Comparison of ENCODE assay signal across 9 cellular contexts in genomic region chr2:45860136-45861106, GRCh38.
DNase-seq lines count a peak whose midpoint lies in the region; ATAC-seq and TF ChIP-seq lines count a peak whose summit lies in the region.
"Had no signal": no experiment of that assay in that cellular context is flagged by ENCODE, and none has a peak within 500 bp of the region (broad histone marks: within the 10 kb centered on the region; RNA-seq: fewer than 3 reads in every experiment).

No MANE protein-coding gene starts in this region.

- H3K18ac ChIP-seq in H9 (ENCODE audit: insufficient read length, low read depth, low read length): no peak overlapping the region

- peak overlapping the region; percentile 1 to 86 (median 78) for H3K4me3 Mint-ChIP-seq in CD4-positive, CD25-positive, alpha-beta regulatory T cell
- peak overlapping the region; percentile 68 for H3K4me3 Mint-ChIP-seq in activated T-helper 2 cell treated with anti-CD3 and anti-CD28 coated beads, Interferon-gamma antibody, Interleukin-2, Interleukin-4, amounts not matched to agents 10 μg/mL and 5 μg/mL and 100 μg/mL, durations not matched to agents 14 hours and 24 hours and 36 hours (ENCODE audit: low read depth)
- no peak overlapping the region for H3K4me3 Mint-ChIP-seq in H9

- no peaks in the 10 kb centered on the region for H3K23me2 ChIP-seq in H9 (ENCODE audit: insufficient read length, low read depth, low read length, poor library complexity, severe bottlenecking)

- H3K14ac ChIP-seq in H9 (ENCODE audit: insufficient read depth, low read length): no peak overlapping the region

- no peak overlapping the region for H3K23ac ChIP-seq in H9 (ENCODE audit: insufficient read length, low read depth, low read length)

- peaks cover 2% of the 10 kb centered on the region for H3K36me3 Mint-ChIP-seq in CD4-positive, CD25-positive, alpha-beta regulatory T cell
- H3K36me3 Mint-ChIP-seq in activated T-helper 2 cell treated with anti-CD3 and anti-CD28 coated beads, Interferon-gamma antibody, Interleukin-2, Interleukin-4, amounts not matched to agents 10 μg/mL and 5 μg/mL and 100 μg/mL, durations not matched to agents 14 hours and 24 hours and 36 hours (ENCODE audit: low read depth): no peaks in the 10 kb centered on the region
- H3K36me3 Mint-ChIP-seq in H9 (ENCODE audit: insufficient read depth in 1 of 3, low read depth in 3 of 3): no peaks in the 10 kb centered on the region

- TF ChIP-seq POLR2A in heart left ventricle (IDR thresholded peaks at IDR 0.05): no peak

- H2AFZ ChIP-seq in H9 (ENCODE audit: low read length): no peak overlapping the region

- H3K79me2 ChIP-seq in H9 (ENCODE audit: insufficient read depth, low read length): no peaks in the 10 kb centered on the region

- H3K27ac ChIP-seq in CD4-positive, CD25-positive, alpha-beta regulatory T cell (ENCODE audit: insufficient read depth, low read length, poor library complexity, severe bottlenecking): no peak overlapping the region
- H3K27ac ChIP-seq in heart left ventricle: peak overlapping the region in 11 of 12 donors; percentile 41 to 73 (median 48)
- H3K27ac ChIP-seq in H9 (ENCODE audit: insufficient read length, low read depth, low read length): no peak overlapping the region
- H3K27ac ChIP-seq: HL-60 had no signal

- peaks cover 4 to 25% (median 17%) of the 10 kb centered on the region in 4 donors for H3K4me1 Mint-ChIP-seq in CD4-positive, CD25-positive, alpha-beta regulatory T cell
- H3K4me1 Mint-ChIP-seq in activated T-helper 2 cell treated with anti-CD3 and anti-CD28 coated beads, Interferon-gamma antibody, Interleukin-2, Interleukin-4, amounts not matched to agents 10 μg/mL and 5 μg/mL and 100 μg/mL, durations not matched to agents 14 hours and 24 hours and 36 hours (ENCODE audit: low read depth): peaks cover 54% of the 10 kb centered on the region
- H3K4me1 Mint-ChIP-seq in H9: peaks cover 20 to 21% of the 10 kb centered on the region in 2 experiments

- H3K9me3 ChIP-seq in CD4-positive, CD25-positive, alpha-beta regulatory T cell (ENCODE audit: control insufficient read depth in 2 of 2, low read length in 2 of 2): no peaks in the 10 kb centered on the region
- H3K9me3 ChIP-seq in heart left ventricle (no peaks in the 10 kb centered on the region), H9 (ENCODE audit: control insufficient read depth, low read depth, low read length) (no peaks in the 10 kb centered on the region)

- peak in 7 of 12 donors; percentile 8 to 35 (median 22) for TF ChIP-seq CTCF in heart left ventricle (IDR thresholded peaks at IDR 0.05)
- no peak for TF ChIP-seq CTCF in H9 (conservative IDR thresholded peaks at IDR 0.05)

- H3K9me3 Mint-ChIP-seq in CD4-positive, CD25-positive, alpha-beta regulatory T cell: peaks cover 0 to 3% (median 0%) of the 10 kb centered on the region in 7 donors
- H3K9me3 Mint-ChIP-seq in activated T-helper 2 cell treated with anti-CD3 and anti-CD28 coated beads, Interferon-gamma antibody, Interleukin-2, Interleukin-4, amounts not matched to agents 10 μg/mL and 5 μg/mL and 100 μg/mL, durations not matched to agents 14 hours and 24 hours and 36 hours: no peaks in the 10 kb centered on the region
- H3K9me3 Mint-ChIP-seq in H9: no peaks in the 10 kb centered on the region

- peak in 1 of 2 donors; percentile 52 for ATAC-seq in CD4-positive, CD25-positive, alpha-beta regulatory T cell (ENCODE audit: low read depth in 2 of 2)
- ATAC-seq in HG03521 (IDR thresholded peaks at IDR 0.05; ENCODE audit: unreplicated experiment): peak; percentile 42
- peak; percentile 42 to 79 (median 66) for ATAC-seq in heart left ventricle
- ATAC-seq in GM21360 (IDR thresholded peaks at IDR 0.05; ENCODE audit: unreplicated experiment): no peak
- ATAC-seq in GM18520 (IDR thresholded peaks at IDR 0.05; ENCODE audit: unreplicated experiment): no peak

- H2BK120ac ChIP-seq in H9 (ENCODE audit: low read depth, low read length, poor library complexity, severe bottlenecking): no peak overlapping the region

- H4K91ac ChIP-seq in H9 (ENCODE audit: insufficient read length, low read depth, low read length): no peak overlapping the region

- intact Hi-C loops in activated T-helper 2 cell treated with anti-CD3 and anti-CD28 coated beads, Interferon-gamma antibody, Interleukin-2, Interleukin-4, amounts not matched to agents 10 μg/mL and 5 μg/mL and 100 μg/mL, durations not matched to agents 14 hours and 24 hours and 36 hours (cut with micrococcal nuclease): no loop called here
- intact Hi-C loops in heart left ventricle (cut with DNase I): loop anchor here in 2 of 10 donors (5.0 to 10.0 kb wide), 2 partner anchors 83 to 216 kb away; no protein-coding TSS in a partner anchor

- 19 to 30% (median 21%) methylated on average over 8 of the region's 8 CpGs for WGBS in heart left ventricle, 4 donors
- no CpG with 5 or more reads among the region's 8 CpGs for WGBS in H9 (ENCODE audit: extremely low coverage, insufficient read length, low lambda C conversion rate)

- no peak overlapping the region for H3K4ac ChIP-seq in H9 (ENCODE audit: low read depth, low read length)

- no peak overlapping the region for H4K5ac ChIP-seq in H9 (ENCODE audit: insufficient read length, low read depth, low read length)

- peak overlapping the region in 2 of 3 donors; percentile 86 to 87 for H3K27ac Mint-ChIP-seq in CD4-positive, CD25-positive, alpha-beta regulatory T cell
- H3K27ac Mint-ChIP-seq in activated T-helper 2 cell treated with anti-CD3 and anti-CD28 coated beads, Interferon-gamma antibody, Interleukin-2, Interleukin-4, amounts not matched to agents 10 μg/mL and 5 μg/mL and 100 μg/mL, durations not matched to agents 14 hours and 24 hours and 36 hours: peak overlapping the region; percentile 65
- H3K27ac Mint-ChIP-seq in H9: no peak overlapping the region

- no peaks in the 10 kb centered on the region for H4K20me1 ChIP-seq in H9 (ENCODE audit: control insufficient read depth, insufficient read depth, insufficient read length)

- no peak overlapping the region for H3K56ac ChIP-seq in H9 (ENCODE audit: insufficient read length, low read depth, low read length)

- H3K36me3 ChIP-seq in CD4-positive, CD25-positive, alpha-beta regulatory T cell (ENCODE audit: control insufficient read depth, insufficient read depth, low read length): no peaks in the 10 kb centered on the region
- H3K36me3 ChIP-seq in heart left ventricle: no peaks in the 10 kb centered on the region

- no peak overlapping the region for H3K9ac ChIP-seq in H9 (ENCODE audit: extremely low read depth, insufficient read length, low read length)

- no peak overlapping the region for H3T11ph ChIP-seq in H9 (ENCODE audit: low read length)

- peaks cover 4% of the 10 kb centered on the region for H3K27me3 Mint-ChIP-seq in CD4-positive, CD25-positive, alpha-beta regulatory T cell
- H3K27me3 Mint-ChIP-seq in activated T-helper 2 cell treated with anti-CD3 and anti-CD28 coated beads, Interferon-gamma antibody, Interleukin-2, Interleukin-4, amounts not matched to agents 10 μg/mL and 5 μg/mL and 100 μg/mL, durations not matched to agents 14 hours and 24 hours and 36 hours (ENCODE audit: low read depth): no peaks in the 10 kb centered on the region
- no peaks in the 10 kb centered on the region; the same call in 1 of the 2 replicates for H3K27me3 Mint-ChIP-seq in H9 (ENCODE audit: low read depth)

- H2BK5ac ChIP-seq in H9 (ENCODE audit: insufficient read length, low read length): no peak overlapping the region

- H2BK15ac ChIP-seq in H9 (ENCODE audit: low read depth, low read length): no peak overlapping the region

- H2AK5ac ChIP-seq in H9 (ENCODE audit: insufficient read length, low read length): no peak overlapping the region

- no peaks in the 10 kb centered on the region for H3K79me1 ChIP-seq in H9 (ENCODE audit: insufficient read depth, low read depth, low read length, poor library complexity, severe bottlenecking)

- peak overlapping the region; percentile 47 for H3K4me3 ChIP-seq in CD4-positive, CD25-positive, alpha-beta regulatory T cell (ENCODE audit: low read depth, low read length)
- H3K4me3 ChIP-seq in heart left ventricle: peak overlapping the region in 9 of 12 donors; percentile 22 to 50 (median 34)

- H3K4me1 ChIP-seq in CD4-positive, CD25-positive, alpha-beta regulatory T cell (ENCODE audit: control insufficient read depth, insufficient read depth, low read length, poor library complexity, severe bottlenecking): no peaks in the 10 kb centered on the region
- H3K4me1 ChIP-seq in heart left ventricle (peaks cover 4 to 61% (median 29%) of the 10 kb centered on the region in 12 donors), H9 (ENCODE audit: insufficient read depth, low read length) (no peaks in the 10 kb centered on the region)

- H3K27me3 ChIP-seq in CD4-positive, CD25-positive, alpha-beta regulatory T cell (ENCODE audit: control insufficient read depth, insufficient read depth, low read length): no peaks in the 10 kb centered on the region
- H3K27me3 ChIP-seq in heart left ventricle (no peaks in the 10 kb centered on the region), H9 (ENCODE audit: insufficient read depth, low read length) (no peaks in the 10 kb centered on the region)

- no peak overlapping the region for H3K4me2 ChIP-seq in H9 (ENCODE audit: insufficient read depth, insufficient read length, low read length)

- no peak overlapping the region for H4K8ac ChIP-seq in H9 (replicated peaks; ENCODE audit: insufficient read length, low read depth, low read length)

- no peak overlapping the region for H2BK20ac ChIP-seq in H9 (ENCODE audit: low read depth, low read length, poor library complexity, severe bottlenecking)

- peak in 1 of 3 donors; percentile 63 for DNase-seq in CD4-positive, CD25-positive, alpha-beta regulatory T cell
- DNase-seq in activated T-helper 2 cell treated with anti-CD3 and anti-CD28 coated beads, Interferon-gamma antibody, Interleukin-2, Interleukin-4, amounts not matched to agents 10 μg/mL and 5 μg/mL and 100 μg/mL, durations not matched to agents 14 hours and 24 hours and 36 hours (ENCODE audit: low spot score): peak; percentile 28
- DNase-seq in heart left ventricle (peak; percentile 53 to 81 (median 64)), retina (peak; percentile 30), H9 (no peak)

- no peak overlapping the region for H2BK12ac ChIP-seq in H9 (ENCODE audit: insufficient read length, low read depth, low read length)

Comparison
In these comparisons a context has a peak if more than half of its experiments do, and no peak if none do; other contexts are left out.
1. ATAC-seq: peak in HG03521 (single experiment) and heart left ventricle (4 of 4); none in GM21360 (single experiment) and GM18520 (single experiment).
2. H3K27ac ChIP-seq: peak in heart left ventricle (11 of 12); none in CD4-positive, CD25-positive, alpha-beta regulatory T cell (single experiment) and H9 (single experiment).
3. H3K27ac Mint-ChIP-seq: peak in CD4-positive, CD25-positive, alpha-beta regulatory T cell (2 of 3) and activated T-helper 2 cell treated with anti-CD3 and anti-CD28 coated beads, Interferon-gamma antibody, Interleukin-2, Interleukin-4, amounts not matched to agents 10 μg/mL and 5 μg/mL and 100 μg/mL, durations not matched to agents 14 hours and 24 hours and 36 hours (single experiment); none in H9 (0 of 3).
4. H3K4me3 Mint-ChIP-seq: peak in CD4-positive, CD25-positive, alpha-beta regulatory T cell (4 of 4) and activated T-helper 2 cell treated with anti-CD3 and anti-CD28 coated beads, Interferon-gamma antibody, Interleukin-2, Interleukin-4, amounts not matched to agents 10 μg/mL and 5 μg/mL and 100 μg/mL, durations not matched to agents 14 hours and 24 hours and 36 hours (single experiment); none in H9 (0 of 2).